Comparison of ENCODE assay signal across 18 cellular contexts in genomic region chr14:92475037-92475436, GRCh38.
"Had no signal": no experiment of that assay in that cellular context is flagged by ENCODE, and none has a peak within 500 bp of the region (broad histone marks: within the 10 kb centered on the region; RNA-seq: fewer than 3 reads in every experiment).

No MANE protein-coding gene starts in this region.

- H3K4me3 ChIP-seq: ascending aorta, colonic mucosa, heart left ventricle, ovary, psoas muscle, testis, upper lobe of right lung had no signal

- DNase-seq: activated CD4-positive, alpha-beta memory T cell treated with anti-CD3 and anti-CD28 coated beads for 36 hours; activated CD4-positive, alpha-beta T cell treated with anti-CD3 and anti-CD28 coated beads for 48 hours; activated T-cell treated with anti-CD3 and anti-CD28 coated beads, Interleukin-2, amount 50 U/mL, for 1 hour; colonic mucosa; mammary epithelial cell; midbrain; natural killer cell; stimulated activated naive B cell treated with anti-CD40 and anti-IgM and Interleukin-4, amounts not matched to agents 10 μg/mL and 1 μg/mL and 100 μg/mL, for 72 hours; SW 1271; T-helper 17 cell; upper lobe of right lung had no signal

- ATAC-seq: activated naive CD4-positive, alpha-beta T cell treated with anti-CD3 and anti-CD28 coated beads, Interleukin-2, amount 50 U/mL, for 72 hours; activated T-helper 17 cell treated with anti-CD3 and anti-CD28 coated beads, Interleukin-2, amount 50 U/mL, for 72 hours; natural killer cell; stimulated activated naive B cell treated with anti-CD40 and anti-IgM and Interleukin-4, amounts not matched to agents 10 μg/mL and 1 μg/mL and 100 μg/mL, for 72 hours; T-helper 17 cell had no signal

- H3K4me1 ChIP-seq: ascending aorta, colonic mucosa, psoas muscle had no signal

- H3K36me3 Mint-ChIP-seq: activated CD4-positive, alpha-beta memory T cell treated with anti-CD3 and anti-CD28 coated beads for 36 hours; activated naive CD4-positive, alpha-beta T cell treated with anti-CD3 and anti-CD28 coated beads, Interleukin-2, amount 50 U/mL, for 72 hours; natural killer cell; stimulated activated naive B cell treated with anti-CD40 and anti-IgM and Interleukin-4, amounts not matched to agents 10 μg/mL and 1 μg/mL and 100 μg/mL, for 72 hours had no signal

- H3K9me3 ChIP-seq: ascending aorta, colonic mucosa, heart left ventricle, ovary, testis, upper lobe of right lung had no signal

- H3K4me3 Mint-ChIP-seq: activated CD4-positive, alpha-beta memory T cell treated with anti-CD3 and anti-CD28 coated beads for 36 hours; activated T-helper 17 cell treated with anti-CD3 and anti-CD28 coated beads, Interleukin-2, amount 50 U/mL, for 72 hours; stimulated activated naive B cell treated with anti-CD40 and anti-IgM and Interleukin-4, amounts not matched to agents 10 μg/mL and 1 μg/mL and 100 μg/mL, for 72 hours; T-helper 17 cell had no signal

- H3K27ac Mint-ChIP-seq: activated CD4-positive, alpha-beta memory T cell treated with anti-CD3 and anti-CD28 coated beads for 36 hours; activated T-helper 17 cell treated with anti-CD3 and anti-CD28 coated beads, Interleukin-2, amount 50 U/mL, for 72 hours; natural killer cell; stimulated activated naive B cell treated with anti-CD40 and anti-IgM and Interleukin-4, amounts not matched to agents 10 μg/mL and 1 μg/mL and 100 μg/mL, for 72 hours; T-helper 17 cell had no signal

- H3K9me3 Mint-ChIP-seq: activated T-helper 17 cell treated with anti-CD3 and anti-CD28 coated beads, Interleukin-2, amount 50 U/mL, for 72 hours; natural killer cell had no signal

- H3K27me3 Mint-ChIP-seq: T-helper 17 cell had no signal

- H3K36me3 ChIP-seq: ascending aorta, colonic mucosa, heart left ventricle, ovary, upper lobe of right lung had no signal

- H3K27me3 ChIP-seq: ascending aorta, colonic mucosa, heart left ventricle, ovary, testis, upper lobe of right lung had no signal

- H3K4me1 Mint-ChIP-seq: activated T-helper 17 cell treated with anti-CD3 and anti-CD28 coated beads, Interleukin-2, amount 50 U/mL, for 72 hours had no signal

- H3K27ac ChIP-seq: ascending aorta, colonic mucosa, ovary, psoas muscle, testis, upper lobe of right lung had no signal
